In the genomic region with DNA sequence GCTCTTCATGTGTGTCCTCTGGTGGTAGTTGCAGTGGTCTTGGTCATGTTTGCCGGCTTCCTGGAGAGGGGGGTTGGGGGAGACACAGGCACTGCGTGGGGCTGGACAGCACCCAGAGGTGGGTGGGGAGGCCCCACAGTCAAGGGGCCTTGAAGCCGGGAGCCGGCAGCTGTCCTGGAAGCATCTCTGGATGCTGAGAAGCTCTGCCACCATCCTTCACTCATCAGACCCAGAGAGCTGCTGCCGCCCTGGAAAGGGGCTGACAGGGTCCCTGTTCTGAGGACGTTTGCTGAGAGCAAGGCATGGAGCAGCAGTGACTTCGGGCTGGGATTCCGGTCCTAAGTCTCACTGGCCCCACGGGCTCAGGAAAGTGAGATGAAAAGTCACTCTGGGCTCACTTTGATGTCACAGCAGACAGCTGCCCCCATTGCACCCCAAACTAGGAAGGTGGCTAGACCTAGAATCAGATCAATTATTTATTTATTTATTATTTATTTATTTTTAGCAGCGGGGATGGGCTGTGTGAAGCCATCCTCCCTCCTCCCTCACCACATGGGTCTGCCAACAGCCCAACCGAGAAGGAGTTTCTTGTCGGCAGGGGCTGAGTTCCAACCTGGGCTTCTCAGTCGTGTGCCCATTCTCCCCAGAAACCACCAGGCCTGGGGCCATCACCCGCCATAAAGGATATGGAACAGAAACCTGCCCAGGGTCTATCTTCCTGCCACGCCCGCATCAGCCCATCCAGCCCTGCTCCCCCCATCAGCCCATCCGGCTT, we compare ENCODE assay signal across 24 cellular contexts.
"Had no signal": no experiment of that assay in that cellular context is flagged by ENCODE, and none has a peak within 500 bp of the region (broad histone marks: within the 10 kb centered on the region; RNA-seq: fewer than 3 reads in every experiment).

No MANE protein-coding gene starts in this region.

- DNase-seq: activated CD4-positive, alpha-beta T cell treated with anti-CD3 and anti-CD28 coated beads for 4 hours; activated CD4-positive, alpha-beta T cell treated with anti-CD3 and anti-CD28 coated beads, Interleukin-2, amount 50 U/mL, for 4 hours; activated naive CD4-positive, alpha-beta T cell treated with anti-CD3 and anti-CD28 coated beads, Interleukin-2, amount 50 U/mL, for 16 hours; activated naive CD8-positive, alpha-beta T cell treated with anti-CD3 and anti-CD28 coated beads, Interleukin-2, amount 10 ng/mL, durations not matched to agents 7 days and 5 days; activated T-cell treated with anti-CD3 and anti-CD28 coated beads, Interleukin-2, amount 50 U/mL, for 1 hour; anterior cingulate cortex; caudate nucleus; KG1; MV-4-11; NCI-H1092 treated with DMSO at 0.1 percent for 48 hours; NCI-H1417 treated with DMSO at 0.1 percent for 48 hours; NCI-H1694; NCI-H2029; NCI-H345; NCI-H510A; NCI-H526 treated with DMSO at 0.1 percent for 48 hours; NCI-H82; SW 1271 had no signal

- H3K27me3 ChIP-seq: breast epithelium had no signal

- H3K9me3 Mint-ChIP-seq: activated naive CD8-positive, alpha-beta T cell treated with anti-CD3 and anti-CD28 coated beads, Interleukin-2, amount 10 ng/mL, durations not matched to agents 7 days and 5 days had no signal

- H3K4me1 ChIP-seq: adrenal gland, breast epithelium had no signal

- H3K4me3 Mint-ChIP-seq: activated naive CD8-positive, alpha-beta T cell treated with anti-CD3 and anti-CD28 coated beads, Interleukin-2, amount 10 ng/mL, durations not matched to agents 7 days and 5 days; IgD-negative memory B cell; T-helper 1 cell treated with Interleukin-12 subunit alpha and Interleukin-12 subunit beta and Interleukin-4 antibody, amounts not matched to agents 30 μg/mL and 1 μg/mL, for 36 hours had no signal

- H3K36me3 ChIP-seq: adrenal gland, breast epithelium had no signal

- H3K27ac Mint-ChIP-seq: activated naive CD8-positive, alpha-beta T cell treated with anti-CD3 and anti-CD28 coated beads, Interleukin-2, amount 10 ng/mL, durations not matched to agents 7 days and 5 days; IgD-negative memory B cell; T-helper 1 cell treated with Interleukin-12 subunit alpha and Interleukin-12 subunit beta and Interleukin-4 antibody, amounts not matched to agents 30 μg/mL and 1 μg/mL, for 36 hours had no signal

- H3K36me3 Mint-ChIP-seq: activated naive CD8-positive, alpha-beta T cell treated with anti-CD3 and anti-CD28 coated beads, Interleukin-2, amount 10 ng/mL, durations not matched to agents 7 days and 5 days; IgD-negative memory B cell had no signal

- H3K4me1 Mint-ChIP-seq: activated naive CD8-positive, alpha-beta T cell treated with anti-CD3 and anti-CD28 coated beads, Interleukin-2, amount 10 ng/mL, durations not matched to agents 7 days and 5 days; IgD-negative memory B cell had no signal

- H3K4me3 ChIP-seq: adrenal gland, breast epithelium, SK-N-MC had no signal

- H3K9me3 ChIP-seq: adrenal gland, breast epithelium had no signal

- ATAC-seq: activated CD4-positive, CD25-positive, alpha-beta regulatory T cell treated with anti-CD3 and anti-CD28 coated beads, Interleukin-2, amount 50 U/mL, for 24 hours had no signal

- H3K27ac ChIP-seq: adrenal gland, breast epithelium, SK-N-MC had no signal
